In the genomic region with DNA sequence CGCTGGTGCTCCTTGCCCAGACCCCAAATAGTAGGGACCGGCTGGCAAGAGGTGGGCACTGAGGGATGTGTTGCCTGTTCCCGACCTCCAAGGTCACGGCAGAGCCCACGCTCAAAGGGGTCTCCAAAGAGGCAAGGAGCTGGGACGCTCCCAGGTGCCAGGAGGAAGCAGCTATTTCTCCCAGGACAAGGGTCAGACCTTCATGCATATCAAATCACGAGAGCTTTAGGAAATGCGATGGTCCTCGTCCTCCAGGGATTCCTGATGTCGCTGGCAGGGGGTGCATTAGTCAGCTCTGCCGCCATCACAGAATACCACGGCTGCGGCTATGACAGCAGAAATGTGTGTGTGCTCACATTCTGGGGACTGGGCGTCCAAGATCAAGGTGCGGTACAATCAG, we compare ENCODE assay signal across 1 cellular context.
TF ChIP-seq lines count a peak whose summit lies in the region.

No MANE protein-coding gene starts in this region.

TF ChIP-seq in GM23338, 12 proteins besides CTCF, POLR2A, EP300 and RAD21 (continued from another document):
- TF ChIP-seq, protein P1, sequence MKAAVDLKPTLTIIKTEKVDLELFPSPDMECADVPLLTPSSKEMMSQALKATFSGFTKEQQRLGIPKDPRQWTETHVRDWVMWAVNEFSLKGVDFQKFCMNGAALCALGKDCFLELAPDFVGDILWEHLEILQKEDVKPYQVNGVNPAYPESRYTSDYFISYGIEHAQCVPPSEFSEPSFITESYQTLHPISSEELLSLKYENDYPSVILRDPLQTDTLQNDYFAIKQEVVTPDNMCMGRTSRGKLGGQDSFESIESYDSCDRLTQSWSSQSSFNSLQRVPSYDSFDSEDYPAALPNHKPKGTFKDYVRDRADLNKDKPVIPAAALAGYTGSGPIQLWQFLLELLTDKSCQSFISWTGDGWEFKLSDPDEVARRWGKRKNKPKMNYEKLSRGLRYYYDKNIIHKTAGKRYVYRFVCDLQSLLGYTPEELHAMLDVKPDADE (IDR thresholded peaks at IDR 0.05) = no peak
- TF ChIP-seq POLR2AphosphoS5 (IDR thresholded peaks at IDR 0.05; ENCODE audit: low read depth) (no peak), ZNF114 (CRISPR knock-in tag; IDR thresholded peaks at IDR 0.05) (no peak), ZNF331 (CRISPR knock-in tag; IDR thresholded peaks at IDR 0.05; ENCODE audit: low read depth) (no peak)
- TF ChIP-seq, protein P2, sequence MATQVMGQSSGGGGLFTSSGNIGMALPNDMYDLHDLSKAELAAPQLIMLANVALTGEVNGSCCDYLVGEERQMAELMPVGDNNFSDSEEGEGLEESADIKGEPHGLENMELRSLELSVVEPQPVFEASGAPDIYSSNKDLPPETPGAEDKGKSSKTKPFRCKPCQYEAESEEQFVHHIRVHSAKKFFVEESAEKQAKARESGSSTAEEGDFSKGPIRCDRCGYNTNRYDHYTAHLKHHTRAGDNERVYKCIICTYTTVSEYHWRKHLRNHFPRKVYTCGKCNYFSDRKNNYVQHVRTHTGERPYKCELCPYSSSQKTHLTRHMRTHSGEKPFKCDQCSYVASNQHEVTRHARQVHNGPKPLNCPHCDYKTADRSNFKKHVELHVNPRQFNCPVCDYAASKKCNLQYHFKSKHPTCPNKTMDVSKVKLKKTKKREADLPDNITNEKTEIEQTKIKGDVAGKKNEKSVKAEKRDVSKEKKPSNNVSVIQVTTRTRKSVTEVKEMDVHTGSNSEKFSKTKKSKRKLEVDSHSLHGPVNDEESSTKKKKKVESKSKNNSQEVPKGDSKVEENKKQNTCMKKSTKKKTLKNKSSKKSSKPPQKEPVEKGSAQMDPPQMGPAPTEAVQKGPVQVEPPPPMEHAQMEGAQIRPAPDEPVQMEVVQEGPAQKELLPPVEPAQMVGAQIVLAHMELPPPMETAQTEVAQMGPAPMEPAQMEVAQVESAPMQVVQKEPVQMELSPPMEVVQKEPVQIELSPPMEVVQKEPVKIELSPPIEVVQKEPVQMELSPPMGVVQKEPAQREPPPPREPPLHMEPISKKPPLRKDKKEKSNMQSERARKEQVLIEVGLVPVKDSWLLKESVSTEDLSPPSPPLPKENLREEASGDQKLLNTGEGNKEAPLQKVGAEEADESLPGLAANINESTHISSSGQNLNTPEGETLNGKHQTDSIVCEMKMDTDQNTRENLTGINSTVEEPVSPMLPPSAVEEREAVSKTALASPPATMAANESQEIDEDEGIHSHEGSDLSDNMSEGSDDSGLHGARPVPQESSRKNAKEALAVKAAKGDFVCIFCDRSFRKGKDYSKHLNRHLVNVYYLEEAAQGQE (IDR thresholded peaks at IDR 0.05; ENCODE audit: unreplicated experiment) = no peak
TF ChIP-seq in GM23338: peak in this region for 0.
